Comparison of ENCODE assay signal across 1 cellular context in the genomic region with DNA sequence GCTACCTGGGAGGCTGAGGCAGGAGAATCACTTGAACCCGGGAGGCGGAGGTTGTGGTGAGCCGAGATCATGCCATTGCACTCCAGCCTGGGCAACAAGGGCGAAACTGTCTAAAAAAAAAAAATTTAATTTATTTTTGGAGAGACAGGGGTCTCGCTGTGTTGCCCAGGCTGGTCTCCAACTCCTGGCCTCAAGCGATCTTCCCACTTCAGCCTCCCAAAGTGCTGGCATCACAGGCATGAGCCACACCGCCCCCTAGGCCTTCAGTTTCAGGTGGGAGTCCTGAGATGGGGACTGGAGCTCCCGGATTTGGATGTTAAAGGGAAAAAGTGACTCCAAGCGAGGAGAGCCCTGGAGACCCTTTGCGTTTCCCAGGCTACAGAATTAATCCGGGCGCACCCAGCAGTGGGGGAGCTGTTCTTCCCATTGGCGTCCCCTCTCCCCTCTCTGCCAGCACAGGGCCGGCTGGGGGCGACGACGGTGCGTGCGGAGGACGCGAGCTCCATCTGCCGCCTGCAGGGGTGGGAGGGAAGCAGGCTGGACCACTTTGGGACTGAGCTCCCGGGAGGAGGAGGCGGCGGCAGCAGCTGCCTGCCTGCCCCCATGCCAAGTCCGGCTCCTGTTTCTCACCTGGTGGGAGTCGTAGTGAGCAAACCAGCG.
TF ChIP-seq lines count a peak whose summit lies in the region.

No MANE protein-coding gene starts in this region.

TF ChIP-seq in endothelial cell of umbilical vein, 7 proteins besides CTCF, POLR2A, EP300 and RAD21:
- TF ChIP-seq, protein P1, sequence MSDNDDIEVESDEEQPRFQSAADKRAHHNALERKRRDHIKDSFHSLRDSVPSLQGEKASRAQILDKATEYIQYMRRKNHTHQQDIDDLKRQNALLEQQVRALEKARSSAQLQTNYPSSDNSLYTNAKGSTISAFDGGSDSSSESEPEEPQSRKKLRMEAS (IDR thresholded peaks at IDR 0.05; ENCODE audit: insufficient read depth, insufficient read length), result no peak
- no peak for TF ChIP-seq JUN (IDR thresholded peaks at IDR 0.05; ENCODE audit: borderline replicate concordance, insufficient read depth, insufficient read length, low read depth)
- no peak for TF ChIP-seq FOS (IDR thresholded peaks at IDR 0.05; ENCODE audit: borderline replicate concordance, insufficient read depth, low read length)
- no peak for TF ChIP-seq EZH2 (IDR thresholded peaks at IDR 0.05; ENCODE audit: borderline replicate concordance, low read depth, low read length, severe bottlenecking)
- TF ChIP-seq POLR2AphosphoS5 (IDR thresholded peaks at IDR 0.05; ENCODE audit: insufficient read depth, low read depth, low read length), result no peak
- TF ChIP-seq MYC (IDR thresholded peaks at IDR 0.05; ENCODE audit: low read depth, low read length), result no peak
